In the genomic region with DNA sequence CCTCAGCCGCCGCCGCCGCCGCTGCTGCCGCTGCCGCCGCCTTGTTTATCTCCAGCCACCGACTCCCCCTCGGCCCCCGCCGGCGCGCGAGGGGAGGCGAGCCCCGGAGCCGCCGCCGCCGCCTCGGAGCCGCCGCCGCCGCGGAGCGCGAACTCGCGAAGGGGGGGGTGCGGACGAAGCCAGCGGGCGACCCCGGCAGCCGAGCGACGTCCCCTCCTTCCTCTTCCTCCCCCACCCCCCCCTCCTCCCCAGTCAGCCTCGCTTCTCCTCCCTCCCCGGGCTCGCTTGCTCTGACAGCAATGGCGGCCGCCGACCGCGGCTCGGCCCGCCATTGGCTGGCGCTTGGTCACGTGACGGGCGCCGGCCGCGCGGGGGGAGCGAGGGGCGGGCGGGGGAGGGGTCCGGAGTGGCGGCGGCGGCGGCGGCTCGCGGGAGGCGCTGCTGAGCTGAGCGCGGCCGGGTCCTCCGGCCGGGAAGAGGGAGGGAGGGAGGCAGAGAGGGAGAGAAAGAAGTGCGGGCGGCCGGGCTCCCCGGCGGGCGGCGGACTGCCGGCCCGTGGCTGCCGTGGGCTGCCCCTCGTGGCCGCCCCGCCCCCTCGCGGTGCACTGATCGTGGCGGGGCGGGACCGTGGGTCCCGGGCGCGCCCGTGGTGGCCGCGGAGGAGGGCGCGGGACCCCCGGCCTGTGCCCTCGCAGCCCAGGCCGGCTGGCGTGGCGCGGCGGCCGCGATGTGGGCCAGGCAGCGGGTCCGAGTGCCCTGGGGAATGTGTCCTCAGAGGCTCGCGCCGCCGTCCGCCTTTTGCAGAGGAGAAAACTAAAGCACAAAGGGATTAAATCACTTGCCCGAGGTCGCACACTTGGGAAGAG, we compare ENCODE assay signal across 8 cellular contexts. TPM values are rescaled to one million over a fixed set of nuclear protein-coding genes. Genes with fewer than 3 reads are reported as not detected.
A peak's percentile ranks its signal among the peaks of the same experiment; 100 is the strongest.
DNase-seq lines count a peak whose midpoint lies in the region; ATAC-seq and TF ChIP-seq lines count a peak whose summit lies in the region.

A gene (minus strand): TSS at position 301 of the 866 bp plus-strand sequence. CDS start 562 bp downstream, outside the sequence.

- BruUV-seq in Calu3 (replicated peaks; lab: Mats Ljungman, UMichigan) (no TSS peak), PC-3 (replicated peaks; lab: Mats Ljungman, UMichigan) (no TSS peak)

- H3K4me2 ChIP-seq in PC-3 (ENCODE audit: low read length), result peak within 1 kb of the TSS; percentile 94

- peak within 1 kb of the TSS; percentile 51; the same call in 1 of the 2 replicates for H2AFZ ChIP-seq in PC-3 (ENCODE audit: low read length)

- H3K27me3 ChIP-seq in HUES6 (ENCODE audit: control insufficient read depth, insufficient read depth, low read length) (no peaks in the 10 kb centered on the region), PC-3 (ENCODE audit: low read length) (no peaks in the 10 kb centered on the region), mucosa of rectum (ENCODE audit: control insufficient read depth in 2 of 2, insufficient read depth in 2 of 2, low read length in 2 of 2) (no peaks in the 10 kb centered on the region)

- peak within 1 kb of the TSS; percentile 94 for H3K27ac Mint-ChIP-seq in Calu3 (ENCODE audit: unreplicated experiment)

- peaks cover 9% of the 10 kb centered on the region for H3K27me3 Mint-ChIP-seq in Calu3 (ENCODE audit: unreplicated experiment)

- no peaks in the 10 kb centered on the region for H3F3A ChIP-seq in PC-3 (ENCODE audit: low read length, unreplicated experiment)

- H3K9me2 ChIP-seq in PC-3 (replicated peaks; ENCODE audit: low read length), result no peaks in the 10 kb centered on the region

- H3K79me2 ChIP-seq in PC-3 (ENCODE audit: low read length), result peaks cover 48% of the 10 kb centered on the region

- H3K36me3 ChIP-seq in HUES6 (ENCODE audit: control insufficient read depth, insufficient read depth, low read length) (no peaks in the 10 kb centered on the region), PC-3 (ENCODE audit: low read depth, low read length) (no peaks in the 10 kb centered on the region), mucosa of rectum (ENCODE audit: control insufficient read depth in 2 of 2, insufficient read depth in 2 of 2, low read length in 2 of 2) (no peaks in the 10 kb centered on the region)

- no peaks in the 10 kb centered on the region for H3K4me1 Mint-ChIP-seq in Calu3 (ENCODE audit: low read depth, unreplicated experiment)

- ATAC-seq in GM21390 (IDR thresholded peaks at IDR 0.05; ENCODE audit: unreplicated experiment), result peak; percentile 82
- peak; percentile 77 for ATAC-seq in PC-3

- TF ChIP-seq CTCF in Calu3 (IDR thresholded peaks at IDR 0.05; ENCODE audit: unreplicated experiment), result no peak
- 0 out of 2 replicates have a peak, but pooled peaks have one; percentile 13 for TF ChIP-seq CTCF in PC-3 (conservative IDR thresholded peaks at IDR 0.05; ENCODE audit: low read depth, low read length)
- TF ChIP-seq CTCF in epithelial cell of proximal tubule (conservative IDR thresholded peaks at IDR 0.05; ENCODE audit: low read depth, low read length), result no peak

- H3K9ac ChIP-seq in HUES6 (ENCODE audit: low read length) (peak within 1 kb of the TSS; percentile 95), PC-3 (ENCODE audit: low read length) (peak within 1 kb of the TSS; percentile 83), mucosa of rectum (ENCODE audit: low read depth in 1 of 2, low read length in 2 of 2) (peak within 1 kb of the TSS; percentile 80 to 89)

- peaks cover 33% of the 10 kb centered on the region for H3K36me3 Mint-ChIP-seq in Calu3 (ENCODE audit: insufficient read depth, unreplicated experiment)

- DNase-seq in Calu3 (peak; percentile 92), PC-3 (peak; percentile 94), epithelial cell of proximal tubule (ENCODE audit: low read depth) (no peak)
- DNase-seq in activated T-cell treated with anti-CD3 and anti-CD28 coated beads, Interleukin-2, amount 50 U/mL, for 1 hour, result peak; percentile 93
- peak; percentile 67 to 78 for DNase-seq in stimulated activated CD8-positive, alpha-beta memory T cell treated with anti-CD3 and anti-CD28 coated beads, Interleukin-4, amount 100 ng/mL, for 4 hours (ENCODE audit: low read depth in 2 of 2, low spot score in 1 of 2)

- H3K9me3 ChIP-seq in HUES6 (ENCODE audit: control insufficient read depth, insufficient read depth, low read depth, low read length) (no peaks in the 10 kb centered on the region), PC-3 (ENCODE audit: low read length) (no peaks in the 10 kb centered on the region), mucosa of rectum (ENCODE audit: control insufficient read depth in 2 of 2, low read length in 2 of 2) (no peaks in the 10 kb centered on the region)

- H3K4me1 ChIP-seq in HUES6 (ENCODE audit: control insufficient read depth, insufficient read depth, low read length) (peaks cover 52% of the 10 kb centered on the region), PC-3 (ENCODE audit: insufficient read depth, low read length) (peaks cover 41% of the 10 kb centered on the region), mucosa of rectum (ENCODE audit: control insufficient read depth in 2 of 2, insufficient read depth in 2 of 2, low read length in 2 of 2) (peaks cover 8 to 11% of the 10 kb centered on the region in 2 donors)

- peak within 1 kb of the TSS; percentile 86; the same call in 1 of the 2 replicates for H3K27ac ChIP-seq in HUES6 (ENCODE audit: low read depth, low read length)
- H3K27ac ChIP-seq in PC-3 (ENCODE audit: low read length), result peak within 1 kb of the TSS; percentile 65
- H3K27ac ChIP-seq in mucosa of rectum (ENCODE audit: low read depth in 2 of 2, low read length in 2 of 2), result peak within 1 kb of the TSS; percentile 81 to 89

- CTCF ChIA-PET in Calu3 (lab: Charles Lee) (interaction anchor here (0.6 to 1.2 kb wide), 3 partner anchors 394 to 437 kb away, joined by 3 to 4 read pairs (median 3); no protein-coding TSS in a partner anchor), PC-3 (lab: Charles Lee) (interaction anchor here (0.5 to 0.7 kb wide), 7 partner anchors 9 to 607 kb away, joined by 3 to 12 read pairs (median 4); no protein-coding TSS in a partner anchor)

- intact Hi-C loops in Calu3 (cut with micrococcal nuclease; ENCODE audit: unreplicated experiment) (loop anchor here (2.0 to 10.0 kb wide), 2 partner anchors 321 to 417 kb away; no protein-coding TSS in a partner anchor), PC-3 (cut with micrococcal nuclease) (loop anchor here (1.0 to 5.0 kb wide), 5 partner anchors 105 to 420 kb away; no protein-coding TSS in a partner anchor)

- H3K9me3 Mint-ChIP-seq in Calu3 (ENCODE audit: low read depth, unreplicated experiment), result no peaks in the 10 kb centered on the region

- POLR2A ChIA-PET in PC-3 (lab: Charles Lee; ENCODE audit: unreplicated experiment), result interaction anchor here (0.5 to 0.7 kb wide), 6 partner anchors 9 to 604 kb away, joined by 3 to 7 read pairs (median 4); a partner anchor contains a TSS

- H3K4me3 Mint-ChIP-seq in Calu3 (ENCODE audit: low read depth, unreplicated experiment), result peak within 1 kb of the TSS; percentile 87

- peaks cover 37% of the 10 kb centered on the region for H4K20me1 ChIP-seq in PC-3 (ENCODE audit: low read length)

- peak within 1 kb of the TSS; percentile 98 for H3K4me3 ChIP-seq in HUES6 (ENCODE audit: low read depth, low read length)
- H3K4me3 ChIP-seq in PC-3 (ENCODE audit: low read length), result peak within 1 kb of the TSS; percentile 95
- H3K4me3 ChIP-seq in epithelial cell of proximal tubule (ENCODE audit: low read depth, low read length), result peak within 1 kb of the TSS; percentile 72
- H3K4me3 ChIP-seq in mucosa of rectum (ENCODE audit: low read length in 2 of 2), result peak within 1 kb of the TSS; percentile 91 to 93

RNA-seq across cellular contexts. Expression of the gene that starts here (rescaled TPM):
- total RNA-seq in Calu3 (2022) (89.0 and 89.6 TPM in 2 replicates), PC-3 (2014; rRNA removed) (61.2 and 71.6 TPM in 2 replicates), epithelial cell of proximal tubule (23.9 and 37.9 TPM in 2 replicates)
